In genomic region chr5:76789991-76790571, GRCh38 we compare ENCODE assay signal across 1 cellular context.
TF ChIP-seq lines count a peak whose summit lies in the region.

No MANE protein-coding gene starts in this region.

TF ChIP-seq in HepG2, 621 proteins besides CTCF, POLR2A, EP300 and RAD21:
- TF ChIP-seq NR2F6 (IDR thresholded peaks at IDR 0.05) (no peak), NR2F6 (CRISPR knock-in tag; IDR thresholded peaks at IDR 0.05) (no peak), ZNF580 (CRISPR knock-in tag; IDR thresholded peaks at IDR 0.05; ENCODE audit: borderline replicate concordance, low read depth) (no peak), MAFF (IDR thresholded peaks at IDR 0.05; ENCODE audit: low read depth, low read length) (no peak), ZSCAN21 (CRISPR knock-in tag; IDR thresholded peaks at IDR 0.05; ENCODE audit: borderline replicate concordance) (no peak), RBM39 (IDR thresholded peaks at IDR 0.05; ENCODE audit: low read depth, low read length, poor library complexity, severe bottlenecking) (no peak), ZNF549 (CRISPR knock-in tag; IDR thresholded peaks at IDR 0.05) (no peak), ATAD3A (CRISPR knock-in tag; IDR thresholded peaks at IDR 0.05) (no peak), JUNB (CRISPR knock-in tag; IDR thresholded peaks at IDR 0.05; ENCODE audit: borderline replicate concordance) (no peak), FOXP1 (IDR thresholded peaks at IDR 0.05) (no peak), FOXP1 (CRISPR knock-in tag; IDR thresholded peaks at IDR 0.05) (no peak), FOXA1 (IDR thresholded peaks at IDR 0.05) (no peak), FOXA1 (CRISPR knock-in tag; IDR thresholded peaks at IDR 0.05) (no peak), ZNF556 (CRISPR knock-in tag; IDR thresholded peaks at IDR 0.05; ENCODE audit: borderline replicate concordance) (no peak), ZNF280B (CRISPR knock-in tag; IDR thresholded peaks at IDR 0.05; ENCODE audit: borderline replicate concordance) (no peak), TBX2 (CRISPR knock-in tag; IDR thresholded peaks at IDR 0.05; ENCODE audit: borderline replicate concordance) (no peak), RFXANK (CRISPR knock-in tag; IDR thresholded peaks at IDR 0.05) (no peak), ZNF337 (CRISPR knock-in tag; IDR thresholded peaks at IDR 0.05; ENCODE audit: borderline replicate concordance, low read depth) (no peak), CBX2 (IDR thresholded peaks at IDR 0.05; ENCODE audit: low read depth, low read length) (no peak), CBX2 (CRISPR knock-in tag; IDR thresholded peaks at IDR 0.05; ENCODE audit: low read depth) (no peak), ZNF224 (CRISPR knock-in tag; IDR thresholded peaks at IDR 0.05) (no peak), RNF219 (CRISPR knock-in tag; IDR thresholded peaks at IDR 0.05) (no peak)
